Comparison of ENCODE assay signal across 15 cellular contexts in genomic region chr20:41655966-41656685, GRCh38. TPM values are rescaled to one million over a fixed set of nuclear protein-coding genes. Genes with fewer than 3 reads are reported as not detected.
A peak's percentile ranks its signal among the peaks of the same experiment; 100 is the strongest.
DNase-seq lines count a peak whose midpoint lies in the region; ATAC-seq and TF ChIP-seq lines count a peak whose summit lies in the region.
"Had no signal": no experiment of that assay in that cellular context is flagged by ENCODE, and none has a peak within 500 bp of the region (broad histone marks: within the 10 kb centered on the region; RNA-seq: fewer than 3 reads in every experiment).

No MANE protein-coding gene starts in this region.

- TF ChIP-seq CTCF in neural crest cell (conservative IDR thresholded peaks at IDR 0.05) = no peak

- peak; percentile 53 for DNase-seq in NCI-H345 (lab: John Stamatoyannopoulos, UW)
- DNase-seq in NCI-H345 treated with DMSO at 0.1 percent for 48 hours (lab: John Stamatoyannopoulos, UW; ENCODE audit: unreplicated experiment) = no peak
- peak; percentile 33 for DNase-seq in DMS53 treated with DMSO at 0.1 percent for 48 hours (lab: John Stamatoyannopoulos, UW; ENCODE audit: unreplicated experiment)
- peak; percentile 69 for DNase-seq in NCI-H510A treated with DMSO at 0.1 percent for 48 hours (lab: John Stamatoyannopoulos, UW)
- no peak for DNase-seq in neural crest cell (ENCODE audit: low read depth, low spot score)
- no peak for DNase-seq in NCI-H446 treated with DMSO at 0.1 percent for 48 hours (lab: John Stamatoyannopoulos, UW)
- DNase-seq: Caco-2, DMS79 treated with DMSO at 0.1 percent for 48 hours, Karpas-422, MG63, RPMI8226 had no signal

- peaks cover 40% of the 10 kb centered on the region for H3K27me3 Mint-ChIP-seq in neural crest cell (ENCODE audit: low read depth)

- H3K4me3 Mint-ChIP-seq in neural crest cell = no peak overlapping the region
- H3K4me3 Mint-ChIP-seq: CD14-positive monocyte had no signal

- peak overlapping the region; percentile 5 for H3K27ac Mint-ChIP-seq in neural crest cell (ENCODE audit: unreplicated experiment)
- H3K27ac Mint-ChIP-seq: CD14-positive monocyte had no signal

- no peaks in the 10 kb centered on the region for H3K36me3 Mint-ChIP-seq in neural crest cell (ENCODE audit: low read depth)
- H3K36me3 Mint-ChIP-seq: CD14-positive monocyte had no signal

- H3K4me1 Mint-ChIP-seq in neural crest cell = peaks cover 4% of the 10 kb centered on the region

- ATAC-seq in GM21529 (IDR thresholded peaks at IDR 0.05; ENCODE audit: unreplicated experiment) = no peak
- no peak for ATAC-seq in HG03045 (IDR thresholded peaks at IDR 0.05; ENCODE audit: unreplicated experiment)
- ATAC-seq: A549 had no signal

- H3K9me3 Mint-ChIP-seq in neural crest cell = peaks cover 6% of the 10 kb centered on the region

RNA-seq across cellular contexts. Expression of gene CHD6, which starts 37.9 kb away (rescaled TPM):
- 49.9 and 51.2 TPM in 2 replicates for total RNA-seq in neural crest cell

Comparison
In these comparisons a context has a peak if more than half of its experiments do, and no peak if none do; other contexts are left out.
1. DNase-seq: peak in NCI-H345 (single experiment), DMS53 treated with DMSO at 0.1 percent for 48 hours (single experiment) and NCI-H510A treated with DMSO at 0.1 percent for 48 hours (single experiment); none in NCI-H345 treated with DMSO at 0.1 percent for 48 hours (single experiment), neural crest cell (single experiment) and NCI-H446 treated with DMSO at 0.1 percent for 48 hours (single experiment).